In the genomic region with DNA sequence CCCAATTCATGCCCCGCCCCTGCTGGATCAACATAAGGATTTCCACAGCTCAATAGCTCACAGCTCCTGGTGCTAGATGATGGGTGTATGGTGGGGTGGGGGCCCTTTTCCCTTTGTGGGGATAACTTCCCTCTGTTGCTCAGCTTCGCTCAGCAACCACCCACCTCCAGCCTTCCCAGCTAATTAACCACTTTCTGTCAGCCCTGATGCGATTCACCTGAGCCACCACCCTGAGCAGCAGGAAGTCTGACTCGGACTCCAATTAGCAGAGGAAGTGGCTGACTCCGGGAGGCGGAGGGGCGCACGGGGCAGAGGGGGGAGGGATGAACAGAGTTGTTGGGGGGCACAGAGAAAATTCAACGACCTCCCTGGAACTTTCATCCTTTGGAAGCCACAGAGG, we compare ENCODE assay signal across 1 cellular context.
TF ChIP-seq lines count a peak whose summit lies in the region.

No MANE protein-coding gene starts in this region.

TF ChIP-seq in GM12878, 131 proteins besides CTCF, POLR2A, EP300 and RAD21 (continued from another document):
- TF ChIP-seq SMC3 (IDR thresholded peaks at IDR 0.05; ENCODE audit: borderline replicate concordance, low read length) (no peak), USF2 (IDR thresholded peaks at IDR 0.05; ENCODE audit: borderline replicate concordance, low read depth, low read length) (no peak), MYB (IDR thresholded peaks at IDR 0.05; ENCODE audit: borderline replicate concordance, low read depth, low read length) (no peak), IKZF2 (IDR thresholded peaks at IDR 0.05) (peak in 1 of 2 experiments; percentile 57; a peak in 1 of 4 replicates), MTA2 (IDR thresholded peaks at IDR 0.05; ENCODE audit: low read depth) (peak; percentile 81), ZNF622 (IDR thresholded peaks at IDR 0.05) (no peak), TAF1 (IDR thresholded peaks at IDR 0.05; ENCODE audit: borderline replicate concordance, low read depth, low read length) (no peak)
- TF ChIP-seq, protein P1, sequence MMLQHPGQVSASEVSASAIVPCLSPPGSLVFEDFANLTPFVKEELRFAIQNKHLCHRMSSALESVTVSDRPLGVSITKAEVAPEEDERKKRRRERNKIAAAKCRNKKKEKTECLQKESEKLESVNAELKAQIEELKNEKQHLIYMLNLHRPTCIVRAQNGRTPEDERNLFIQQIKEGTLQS (IDR thresholded peaks at IDR 0.05; ENCODE audit: borderline replicate concordance, extremely low read depth, low read depth, low read length) = no peak
